In genomic region chr3:48879307-48879993, GRCh38 we compare ENCODE assay signal across 27 cellular contexts. TPM values are rescaled to one million over a fixed set of nuclear protein-coding genes. Genes with fewer than 3 reads are reported as not detected.
DNase-seq lines count a peak whose midpoint lies in the region; ATAC-seq and TF ChIP-seq lines count a peak whose summit lies in the region.
"Had no signal": no experiment of that assay in that cellular context is flagged by ENCODE, and none has a peak within 500 bp of the region (broad histone marks: within the 10 kb centered on the region; RNA-seq: fewer than 3 reads in every experiment).

No MANE protein-coding gene starts in this region.

- POLR2A ChIA-PET in CD8-positive, alpha-beta memory T cell (lab: Charles Lee) = no interaction called here

- TF ChIP-seq CTCF in GM12865 (IDR thresholded peaks at IDR 0.05; ENCODE audit: insufficient read depth, low read depth, low read length, missing control alignments) = no peak
- no peak for TF ChIP-seq CTCF in WERI-Rb-1 (IDR thresholded peaks at IDR 0.05; ENCODE audit: low read depth, low read length)

- no peaks in the 10 kb centered on the region for H3K27me3 Mint-ChIP-seq in CD4-positive, CD25-positive, alpha-beta regulatory T cell
- no peaks in the 10 kb centered on the region for H3K27me3 Mint-ChIP-seq in dendritic cell treated with granulocyte-macrophage colony-stimulating factor and Interleukin-4, amounts not matched to agents 40 ng/mL and 50 ng/mL, for 4 days
- no peaks in the 10 kb centered on the region for H3K27me3 Mint-ChIP-seq in CD8-positive, alpha-beta memory T cell
- H3K27me3 Mint-ChIP-seq: brain, IgD-negative memory B cell had no signal

- peaks cover 0 to 2% (median 0%) of the 10 kb centered on the region in 4 donors for H3K4me1 Mint-ChIP-seq in CD4-positive, CD25-positive, alpha-beta regulatory T cell
- peaks cover 23% of the 10 kb centered on the region for H3K4me1 Mint-ChIP-seq in dendritic cell treated with granulocyte-macrophage colony-stimulating factor and Interleukin-4, amounts not matched to agents 40 ng/mL and 50 ng/mL, for 4 days (ENCODE audit: low read depth)
- H3K4me1 Mint-ChIP-seq in CD8-positive, alpha-beta memory T cell = peaks cover 0 to 11% (median 4%) of the 10 kb centered on the region in 3 donors
- H3K4me1 Mint-ChIP-seq: brain, WTC11 had no signal

- H3K27ac Mint-ChIP-seq in CD4-positive, CD25-positive, alpha-beta regulatory T cell = peak overlapping the region in 2 of 3 donors; percentile 17 to 79
- H3K27ac Mint-ChIP-seq in dendritic cell treated with granulocyte-macrophage colony-stimulating factor and Interleukin-4, amounts not matched to agents 40 ng/mL and 50 ng/mL, for 4 days = peak overlapping the region; percentile 60
- peak overlapping the region in 4 of 8 donors; percentile 3 to 54 (median 30) for H3K27ac Mint-ChIP-seq in CD8-positive, alpha-beta memory T cell
- H3K27ac Mint-ChIP-seq: brain, WTC11 had no signal

- no peak overlapping the region for H3K4me3 ChIP-seq in CD4-positive, CD25-positive, alpha-beta regulatory T cell (ENCODE audit: low read depth, low read length)
- H3K4me3 ChIP-seq in GM12865 (ENCODE audit: low read depth, low read length) = no peak overlapping the region
- H3K4me3 ChIP-seq in CD8-positive, alpha-beta memory T cell (ENCODE audit: low read length) = no peak overlapping the region
- H3K4me3 ChIP-seq in WERI-Rb-1 (ENCODE audit: low read depth, low read length) = no peak overlapping the region
- H3K4me3 ChIP-seq: adrenal gland, psoas muscle, sigmoid colon, thoracic aorta, uterus had no signal

- intact Hi-C loops in dendritic cell treated with granulocyte-macrophage colony-stimulating factor and Interleukin-4, amounts not matched to agents 40 ng/mL and 50 ng/mL, for 4 days (cut with micrococcal nuclease) = no loop called here

- ATAC-seq in CD4-positive, CD25-positive, alpha-beta regulatory T cell (ENCODE audit: low read depth in 2 of 2) = no peak
- ATAC-seq: left ventricle myocardium superior, psoas muscle, WTC11 had no signal

- no peak overlapping the region for H3K27ac ChIP-seq in CD4-positive, CD25-positive, alpha-beta regulatory T cell (ENCODE audit: insufficient read depth, low read length, poor library complexity, severe bottlenecking)
- no peak overlapping the region for H3K27ac ChIP-seq in CD8-positive, alpha-beta memory T cell (ENCODE audit: low read depth, low read length)
- no peak overlapping the region for H3K27ac ChIP-seq in WERI-Rb-1
- H3K27ac ChIP-seq: adrenal gland, C4-2B, psoas muscle, sigmoid colon, thoracic aorta, uterus had no signal

- peaks cover 20% of the 10 kb centered on the region for H3K36me3 Mint-ChIP-seq in CD4-positive, CD25-positive, alpha-beta regulatory T cell
- H3K36me3 Mint-ChIP-seq in dendritic cell treated with granulocyte-macrophage colony-stimulating factor and Interleukin-4, amounts not matched to agents 40 ng/mL and 50 ng/mL, for 4 days (ENCODE audit: low read depth) = peaks cover 46% of the 10 kb centered on the region
- peaks cover 0 to 56% (median 7%) of the 10 kb centered on the region in 3 donors for H3K36me3 Mint-ChIP-seq in CD8-positive, alpha-beta memory T cell
- H3K36me3 Mint-ChIP-seq: WTC11 had no signal

- CTCF ChIA-PET in CD8-positive, alpha-beta memory T cell (lab: Charles Lee) = no interaction called here

- no peaks in the 10 kb centered on the region for H3K9me3 Mint-ChIP-seq in CD4-positive, CD25-positive, alpha-beta regulatory T cell
- H3K9me3 Mint-ChIP-seq in dendritic cell treated with granulocyte-macrophage colony-stimulating factor and Interleukin-4, amounts not matched to agents 40 ng/mL and 50 ng/mL, for 4 days = no peaks in the 10 kb centered on the region
- H3K9me3 Mint-ChIP-seq in CD8-positive, alpha-beta memory T cell = no peaks in the 10 kb centered on the region
- H3K9me3 Mint-ChIP-seq: brain, IgD-negative memory B cell, WTC11 had no signal

- no peaks in the 10 kb centered on the region for H3K9me3 ChIP-seq in CD4-positive, CD25-positive, alpha-beta regulatory T cell (ENCODE audit: control insufficient read depth in 2 of 2, low read length in 2 of 2)
- no peaks in the 10 kb centered on the region for H3K9me3 ChIP-seq in CD8-positive, alpha-beta memory T cell (ENCODE audit: low read length)
- no peaks in the 10 kb centered on the region for H3K9me3 ChIP-seq in WERI-Rb-1 (ENCODE audit: severe bottlenecking)
- H3K9me3 ChIP-seq: adrenal gland, psoas muscle, sigmoid colon, thoracic aorta, uterus had no signal

- DNase-seq in CD4-positive, CD25-positive, alpha-beta regulatory T cell = no peak
- peak; percentile 18 for DNase-seq in GM12865 (ENCODE audit: low read depth)
- DNase-seq in NOMO-1 treated with DMSO at 0.1 percent for 48 hours (lab: John Stamatoyannopoulos, UW; ENCODE audit: unreplicated experiment) = peak; percentile 54
- DNase-seq in CD8-positive, alpha-beta memory T cell = no peak
- DNase-seq in WERI-Rb-1 = no peak
- no peak for DNase-seq in HuH-7.5 (ENCODE audit: low spot score)
- DNase-seq: activated CD4-positive, alpha-beta T cell treated with anti-CD3 and anti-CD28 coated beads, Interleukin-2, amount 50 U/mL, for 4 hours; adrenal gland; EL; left ventricle myocardium superior; NCI-H1436; NCI-H2081 treated with DMSO at 0.1 percent for 48 hours; NCI-H748 treated with DMSO at 0.1 percent for 48 hours; nucleus accumbens; OCI-M1; psoas muscle; sigmoid colon; stimulated activated CD4-positive, alpha-beta T cell treated with anti-CD3 and anti-CD28 coated beads, Interleukin-4, amount 100 ng/mL, for 24 hours; stimulated activated naive CD4-positive, alpha-beta T cell; T-helper 9 cell; uterus had no signal

- no peak overlapping the region for H3K4me3 Mint-ChIP-seq in CD4-positive, CD25-positive, alpha-beta regulatory T cell
- no peak overlapping the region for H3K4me3 Mint-ChIP-seq in dendritic cell treated with granulocyte-macrophage colony-stimulating factor and Interleukin-4, amounts not matched to agents 40 ng/mL and 50 ng/mL, for 4 days
- no peak overlapping the region for H3K4me3 Mint-ChIP-seq in CD8-positive, alpha-beta memory T cell
- H3K4me3 Mint-ChIP-seq: brain, WTC11 had no signal

- no peaks in the 10 kb centered on the region for H3K4me1 ChIP-seq in CD4-positive, CD25-positive, alpha-beta regulatory T cell (ENCODE audit: control insufficient read depth, insufficient read depth, low read length, poor library complexity, severe bottlenecking)
- no peaks in the 10 kb centered on the region for H3K4me1 ChIP-seq in CD8-positive, alpha-beta memory T cell (ENCODE audit: insufficient read depth, low read length)
- H3K4me1 ChIP-seq: adrenal gland, sigmoid colon, uterus had no signal

- peaks cover 27% of the 10 kb centered on the region for H3K36me3 ChIP-seq in CD4-positive, CD25-positive, alpha-beta regulatory T cell (ENCODE audit: control insufficient read depth, insufficient read depth, low read length)
- H3K36me3 ChIP-seq in CD8-positive, alpha-beta memory T cell (ENCODE audit: insufficient read depth, low read length) = no peaks in the 10 kb centered on the region
- H3K36me3 ChIP-seq in WERI-Rb-1 = peaks cover 8% of the 10 kb centered on the region
- H3K36me3 ChIP-seq: thoracic aorta, uterus had no signal

- no peaks in the 10 kb centered on the region for H3K27me3 ChIP-seq in CD4-positive, CD25-positive, alpha-beta regulatory T cell (ENCODE audit: control insufficient read depth, insufficient read depth, low read length)
- H3K27me3 ChIP-seq in CD8-positive, alpha-beta memory T cell (ENCODE audit: insufficient read depth, low read length, poor library complexity, severe bottlenecking) = no peaks in the 10 kb centered on the region
- H3K27me3 ChIP-seq in WERI-Rb-1 (ENCODE audit: insufficient read depth, low read depth, severe bottlenecking) = no peaks in the 10 kb centered on the region
- H3K27me3 ChIP-seq: adrenal gland, sigmoid colon, uterus had no signal

RNA-seq across cellular contexts. Expression of gene SLC25A20, which starts 19.2 kb away (rescaled TPM):
- 8.0 TPM for total RNA-seq in CD4-positive, CD25-positive, alpha-beta regulatory T cell
- 10 to 100 TPM; 21.5 to 32.6 (median 25.4) TPM for polyA plus RNA-seq in CD4-positive, CD25-positive, alpha-beta regulatory T cell
- total RNA-seq in CD8-positive, alpha-beta memory T cell = 10 to 100 TPM; 29.1 to 31.5 TPM
- polyA plus RNA-seq in CD8-positive, alpha-beta memory T cell = 40.1 TPM

RNA-seq across cellular contexts. Expression of gene PRKAR2A, which starts 31.8 kb away (rescaled TPM):
- 29.3 TPM for total RNA-seq in CD4-positive, CD25-positive, alpha-beta regulatory T cell
- 10 to 100 TPM; 13.4 to 15.3 (median 14.3) TPM for polyA plus RNA-seq in CD4-positive, CD25-positive, alpha-beta regulatory T cell
- total RNA-seq in CD8-positive, alpha-beta memory T cell = 10 to 100 TPM; 61.5 to 62.1 TPM
- 16.4 TPM for polyA plus RNA-seq in CD8-positive, alpha-beta memory T cell

RNA-seq across cellular contexts. Expression of gene ARIH2, which starts 39.2 kb away (rescaled TPM):
- 171 TPM for total RNA-seq in CD4-positive, CD25-positive, alpha-beta regulatory T cell
- polyA plus RNA-seq in CD4-positive, CD25-positive, alpha-beta regulatory T cell = 100 to 1,000 TPM; 110 to 114 (median 112) TPM
- total RNA-seq in CD8-positive, alpha-beta memory T cell = 100 to 1,000 TPM; 117 to 123 TPM
- 126 TPM for polyA plus RNA-seq in CD8-positive, alpha-beta memory T cell

Comparison
In these comparisons a context has a peak if more than half of its experiments do, and no peak if none do; other contexts are left out.
1. DNase-seq: peak in GM12865 (single experiment) and NOMO-1 treated with DMSO at 0.1 percent for 48 hours (single experiment); none in CD4-positive, CD25-positive, alpha-beta regulatory T cell (0 of 3), CD8-positive, alpha-beta memory T cell (0 of 5), WERI-Rb-1 (single experiment) and HuH-7.5 (single experiment).